In genomic region chr13:19153782-19154450, GRCh38 we compare ENCODE assay signal across 11 cellular contexts. TPM values are rescaled to one million over a fixed set of nuclear protein-coding genes. Genes with fewer than 3 reads are reported as not detected.
DNase-seq lines count a peak whose midpoint lies in the region; ATAC-seq, FAIRE-seq and TF ChIP-seq lines count a peak whose summit lies in the region.
"Had no signal": no experiment of that assay in that cellular context is flagged by ENCODE, and none has a peak within 500 bp of the region (broad histone marks: within the 10 kb centered on the region; RNA-seq: fewer than 3 reads in every experiment).

No MANE protein-coding gene starts in this region.

- H3K27ac ChIP-seq in HepG2 (ENCODE audit: extremely low read length, insufficient read depth, low read length) (no peak overlapping the region), right lobe of liver (no peak overlapping the region), SJCRH30 (no peak overlapping the region), upper lobe of right lung (no peak overlapping the region)
- H3K27ac ChIP-seq: prostate gland had no signal

- H3K36me3 Mint-ChIP-seq in HFFc6 (ENCODE audit: low read depth): peaks cover 10% of the 10 kb centered on the region

- no TSS peak for BruUV-seq in HepG2 (replicated peaks; lab: Mats Ljungman, UMichigan)

- no peaks in the 10 kb centered on the region for H3K27me3 ChIP-seq in HepG2 (ENCODE audit: control insufficient read depth in 1 of 2, insufficient read depth in 2 of 2, low read length in 2 of 2)
- H3K27me3 ChIP-seq in right lobe of liver: no peaks in the 10 kb centered on the region
- no peaks in the 10 kb centered on the region for H3K27me3 ChIP-seq in SJCRH30
- H3K27me3 ChIP-seq in upper lobe of right lung: no peaks in the 10 kb centered on the region

- H2AFZ ChIP-seq in HepG2 (ENCODE audit: low read length): no peak overlapping the region

- H3K36me3 ChIP-seq in HepG2 (replicated peaks in 1 of 2; ENCODE audit: control insufficient read depth in 1 of 2, insufficient read depth in 2 of 2, low read length in 2 of 2): no peaks in the 10 kb centered on the region
- H3K36me3 ChIP-seq in right lobe of liver: no peaks in the 10 kb centered on the region
- no peaks in the 10 kb centered on the region for H3K36me3 ChIP-seq in SJCRH30
- H3K36me3 ChIP-seq in upper lobe of right lung: no peaks in the 10 kb centered on the region
- H3K36me3 ChIP-seq: prostate gland had no signal

- no peaks in the 10 kb centered on the region for H4K20me1 ChIP-seq in HepG2 (ENCODE audit: insufficient read depth, low read length)

- DNase-seq in HepG2 (ENCODE audit: low spot score): peak; percentile 7
- no peak for DNase-seq in right lobe of liver
- DNase-seq in HFFc6: no peak
- peak; percentile 35 to 68 for DNase-seq in SJCRH30
- DNase-seq in upper lobe of right lung: peak; percentile 57
- no peak for DNase-seq in NCI-H345 treated with DMSO at 0.1 percent for 48 hours (lab: John Stamatoyannopoulos, UW; ENCODE audit: unreplicated experiment)
- DNase-seq: NCI-H1105 treated with DMSO at 0.1 percent for 48 hours, T-helper 17 cell had no signal

- H3K79me2 ChIP-seq in HepG2 (ENCODE audit: insufficient read depth, low read length): no peaks in the 10 kb centered on the region

- no peaks in the 10 kb centered on the region for H3K4me1 Mint-ChIP-seq in HFFc6 (ENCODE audit: low read depth)

- TF ChIP-seq CTCF in HepG2 (CRISPR knock-in tag; IDR thresholded peaks at IDR 0.05) (peak; percentile 65), right lobe of liver (IDR thresholded peaks at IDR 0.05) (peak in 2 of 4 donors; percentile 8 to 28), HFFc6 (IDR thresholded peaks at IDR 0.05) (peak; percentile 16; the same call in 1 of the 2 replicates), upper lobe of right lung (IDR thresholded peaks at IDR 0.05) (peak; percentile 16)

- no peak for FAIRE-seq in HepG2 (lab: Jason Lieb, UNC)
- FAIRE-seq: GM18507 had no signal

- no peak overlapping the region for H3K4me2 ChIP-seq in HepG2 (ENCODE audit: low read depth, low read length)

- H3K9me3 Mint-ChIP-seq in HFFc6: peaks cover 56% of the 10 kb centered on the region

- no peak overlapping the region for H3K4me3 Mint-ChIP-seq in HFFc6
- H3K4me3 Mint-ChIP-seq: T-helper 17 cell had no signal

- H3K27ac Mint-ChIP-seq in HFFc6: no peak overlapping the region
- H3K27ac Mint-ChIP-seq: T-helper 17 cell had no signal

- ATAC-seq in HepG2 (peak; percentile 83), right lobe of liver (no peak), upper lobe of right lung (no peak), GM18868 (IDR thresholded peaks at IDR 0.05; ENCODE audit: unreplicated experiment) (no peak)
- ATAC-seq: T-helper 17 cell had no signal

- TF ChIP-seq EP300 in HepG2 (IDR thresholded peaks at IDR 0.05; ENCODE audit: low read depth in 2 of 2, low read length in 2 of 2) (no peak), HepG2 (CRISPR knock-in tag; IDR thresholded peaks at IDR 0.05; ENCODE audit: borderline replicate concordance) (no peak)

- TF ChIP-seq RAD21 in HepG2 (CRISPR knock-in tag; IDR thresholded peaks at IDR 0.05): no peak

- H3K4me1 ChIP-seq in HepG2 (ENCODE audit: insufficient read depth, low read length): no peaks in the 10 kb centered on the region
- H3K4me1 ChIP-seq in right lobe of liver: no peaks in the 10 kb centered on the region
- no peaks in the 10 kb centered on the region for H3K4me1 ChIP-seq in SJCRH30
- H3K4me1 ChIP-seq in upper lobe of right lung: peaks cover 3% of the 10 kb centered on the region
- H3K4me1 ChIP-seq: prostate gland had no signal

- WGBS in HepG2 (ENCODE audit: low lambda C conversion rate): 20% methylated on average over 1 of the region's 9 CpGs
- WGBS in right lobe of liver (ENCODE audit: insufficient coverage, low coverage, low lambda C conversion rate, missing lambda C conversion rate): 53% methylated on average over 3 of the region's 9 CpGs

- H3K9ac ChIP-seq in HepG2 (ENCODE audit: insufficient read depth, low read depth, low read length): no peak overlapping the region

- peaks cover 3% of the 10 kb centered on the region; the same call in 1 of the 2 replicates for H3K27me3 Mint-ChIP-seq in HFFc6 (ENCODE audit: insufficient read depth)
- H3K27me3 Mint-ChIP-seq: T-helper 17 cell had no signal

- H3K4me3 ChIP-seq in HepG2 (replicated peaks in 1 of 3; ENCODE audit: insufficient read depth in 1 of 3, low read depth in 2 of 3, low read length in 3 of 3) (no peak overlapping the region), right lobe of liver (no peak overlapping the region), SJCRH30 (no peak overlapping the region), upper lobe of right lung (no peak overlapping the region)
- H3K4me3 ChIP-seq: prostate gland had no signal

- POLR2A ChIA-PET in HepG2 (lab: Yijun Ruan, JAX): no interaction called here

- intact Hi-C loops in HepG2 (cut with micrococcal nuclease; ENCODE audit: unreplicated experiment): no loop called here
- intact Hi-C loops in right lobe of liver (cut with DNase I): no loop called here
- intact Hi-C loops in upper lobe of right lung (cut with DNase I): no loop called here

- no peak for TF ChIP-seq POLR2A in HepG2 (IDR thresholded peaks at IDR 0.05; ENCODE audit: insufficient read depth in 1 of 2, low read depth in 2 of 2, low read length in 2 of 2)
- TF ChIP-seq POLR2A in right lobe of liver (IDR thresholded peaks at IDR 0.05): no peak

- in situ Hi-C loops in HepG2 (cut with HindIII; ENCODE audit: extremely low pct_ligation_motif_present, low pct_unique_long_range_greater_than_20kb): loop anchor here (10.0 kb wide), 1 partner anchor 441 kb away; no protein-coding TSS in a partner anchor

- CTCF ChIA-PET in HepG2 (lab: Yijun Ruan, JAX; ENCODE audit: low intra/inter-chr PET ratio, low total read pairs): interaction anchor here (0.9 kb wide), 1 partner anchor 433 kb away, joined by 3 read pairs; no protein-coding TSS in a partner anchor

- H3K9me3 ChIP-seq in HepG2 (ENCODE audit: low read length): peaks cover under 1% of the 10 kb centered on the region; the same call in 1 of the 2 replicates
- no peaks in the 10 kb centered on the region for H3K9me3 ChIP-seq in right lobe of liver
- no peaks in the 10 kb centered on the region; the same call in 1 of the 2 replicates for H3K9me3 ChIP-seq in SJCRH30 (replicated peaks)
- no peaks in the 10 kb centered on the region for H3K9me3 ChIP-seq in upper lobe of right lung
- H3K9me3 ChIP-seq: prostate gland had no signal

TF ChIP-seq in HepG2, 621 proteins besides CTCF, POLR2A, EP300 and RAD21 (continues in another document):
- no peak for TF ChIP-seq MED1 (CRISPR knock-in tag; IDR thresholded peaks at IDR 0.05)
- no peak for TF ChIP-seq ZBTB14 (CRISPR knock-in tag; IDR thresholded peaks at IDR 0.05)

RNA-seq across cellular contexts. Expression of gene TUBA3C, which starts 27.7 kb away (rescaled TPM):
- total RNA-seq in HepG2 (2016; rRNA removed; fragmentation: Illumina TruSeq; extraction: Trizol): not detected in 2 replicates
- not detected in 2 replicates for total RNA-seq in HepG2 (2016; cell fraction: cytosol; rRNA removed; fragmentation: Illumina TruSeq; extraction: Trizol; ENCODE audit: low read depth)
- not detected in 2 replicates for total RNA-seq in HepG2 (2016; cell fraction: insoluble cytoplasmic fraction; rRNA removed; fragmentation: Illumina TruSeq; extraction: Trizol)
- not detected in 2 replicates for total RNA-seq in HepG2 (2016; cell fraction: membrane; rRNA removed; fragmentation: Illumina TruSeq; extraction: Trizol)
- total RNA-seq in HepG2 (2016; cell fraction: nucleus; rRNA removed; fragmentation: Illumina TruSeq; extraction: Trizol): not detected in 2 replicates
- polyA plus RNA-seq in HepG2 (2011; rRNA removed): not detected in 2 replicates
- polyA plus RNA-seq in HepG2 (2011; cell fraction: cytosol; rRNA removed): not detected in 2 replicates
- polyA plus RNA-seq in HepG2 (2011; cell fraction: nucleus; rRNA removed): not detected in 2 replicates
- not detected in 2 replicates for polyA plus RNA-seq in HepG2 (2012)
- not detected in 2 replicates for polyA plus RNA-seq in HepG2 (2016; cell fraction: cytosol; fragmentation: Illumina TruSeq; extraction: Trizol; ENCODE audit: low read depth)
- not detected in 2 replicates for polyA plus RNA-seq in HepG2 (2016; cell fraction: insoluble cytoplasmic fraction; fragmentation: Illumina TruSeq; extraction: Trizol; ENCODE audit: low read depth)
- not detected in 2 replicates for polyA plus RNA-seq in HepG2 (2016; cell fraction: membrane; fragmentation: Illumina TruSeq; extraction: Trizol; ENCODE audit: low read depth)
- polyA plus RNA-seq in HepG2 (2016; cell fraction: nucleus; fragmentation: Illumina TruSeq; extraction: Trizol; ENCODE audit: insufficient read depth, low read depth): not detected in 2 replicates
- not detected in 2 replicates for polyA minus RNA-seq in HepG2 (2011; rRNA and poly(A)+ RNA removed; ENCODE audit: low replicate concordance)
- polyA minus RNA-seq in HepG2 (2011; cell fraction: cytosol; rRNA and poly(A)+ RNA removed): not detected in 2 replicates
- not detected in 2 replicates for polyA minus RNA-seq in HepG2 (2011; cell fraction: nucleus; rRNA and poly(A)+ RNA removed)
- total RNA-seq in right lobe of liver: not detected
- total RNA-seq in HFFc6 (2021; fragmentation: NEBNext Ultra II Directional; extraction: Animal tissue kit (Norgen Biotek cat#: 25700)): not detected
- total RNA-seq in SJCRH30 (2014; rRNA removed; shearing (Covaris generic)): not detected in 2 replicates
- total RNA-seq in upper lobe of right lung: not detected
- total RNA-seq: T-helper 17 cell had no signal

Comparison
In these comparisons a context has a peak if more than half of its experiments do, and no peak if none do; other contexts are left out.
1. DNase-seq: peak in HepG2 (single experiment), SJCRH30 (2 of 2) and upper lobe of right lung (single experiment); none in right lobe of liver (0 of 3), HFFc6 (single experiment) and NCI-H345 treated with DMSO at 0.1 percent for 48 hours (single experiment).